Comparison of ENCODE assay signal across 28 cellular contexts in the genomic region with DNA sequence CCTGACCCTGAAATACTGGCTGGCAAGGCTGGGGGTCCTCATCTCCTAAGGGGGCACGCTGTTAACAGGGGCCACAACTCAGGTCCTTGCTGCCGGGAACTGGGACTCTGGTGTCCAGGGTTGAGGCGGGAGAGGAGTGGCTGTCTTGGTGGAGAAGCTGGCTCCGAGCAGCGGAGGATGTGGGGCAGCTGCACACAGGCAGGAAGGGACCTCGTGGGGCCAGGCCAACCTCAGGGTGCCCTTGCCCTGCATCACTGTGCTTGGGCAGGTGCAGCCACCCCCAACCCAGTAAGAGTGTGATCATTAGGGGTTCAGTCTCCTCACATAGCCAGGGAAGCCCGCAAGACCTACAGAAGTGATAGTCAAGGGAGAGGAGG. TPM values are rescaled to one million over a fixed set of nuclear protein-coding genes. Genes with fewer than 3 reads are reported as not detected.
DNase-seq lines count a peak whose midpoint lies in the region; ATAC-seq and TF ChIP-seq lines count a peak whose summit lies in the region.
"Had no signal": no experiment of that assay in that cellular context is flagged by ENCODE, and none has a peak within 500 bp of the region (broad histone marks: within the 10 kb centered on the region; RNA-seq: fewer than 3 reads in every experiment).

No MANE protein-coding gene starts in this region.

- ATAC-seq in left cardiac atrium (no peak), GM21390 (IDR thresholded peaks at IDR 0.05; ENCODE audit: unreplicated experiment) (no peak), GM21381 (IDR thresholded peaks at IDR 0.05; ENCODE audit: unreplicated experiment) (no peak)
- ATAC-seq: A549; CD8-positive, alpha-beta T cell; GM12878; Panc1 had no signal

- H3K4me1 ChIP-seq in left ventricle myocardium inferior, result no peaks in the 10 kb centered on the region
- H3K4me1 ChIP-seq: A549 had no signal

- intact Hi-C loops in left ventricle myocardium inferior (cut with micrococcal nuclease) (no loop called here), left cardiac atrium (cut with DNase I) (no loop called here), posterior vena cava (cut with DNase I) (loop anchor here in 1 of 2 donors (5.0 kb wide), 1 partner anchor 1380 kb away; no protein-coding TSS in a partner anchor)

- H3K27me3 ChIP-seq in left ventricle myocardium inferior (ENCODE audit: low read depth), result peaks cover 72% of the 10 kb centered on the region

- peaks cover 11% of the 10 kb centered on the region for H3K9me3 ChIP-seq in left ventricle myocardium inferior (replicated peaks)
- H3K9me3 ChIP-seq: A549 had no signal

- no peak for TF ChIP-seq CTCF in left ventricle myocardium inferior (IDR thresholded peaks at IDR 0.05; ENCODE audit: borderline replicate concordance)

- no peak overlapping the region for H3K4me3 ChIP-seq in left ventricle myocardium inferior
- H3K4me3 ChIP-seq: A549, GM12878, SK-N-MC had no signal

- H3K27ac ChIP-seq in left ventricle myocardium inferior (replicated peaks), result no peak overlapping the region
- H3K27ac ChIP-seq: A549, C4-2B, HL-60, KMS-11, RWPE1, SK-N-MC had no signal

- no peaks in the 10 kb centered on the region for H3K36me3 ChIP-seq in left ventricle myocardium inferior

- peak; percentile 9 for DNase-seq in left ventricle myocardium inferior
- no peak for DNase-seq in left cardiac atrium
- DNase-seq in ecto neural progenitor cell (ENCODE audit: low spot score), result peak; percentile 16
- DNase-seq in posterior vena cava (ENCODE audit: low spot score), result peak; percentile 73
- DNase-seq in activated CD4-positive, CD25-positive, alpha-beta regulatory T cell (lab: John Stamatoyannopoulos, UW), result no peak
- DNase-seq: AML-193; Caco-2; CD8-positive, alpha-beta T cell; NCI-H1048; NCI-H1417; NCI-H1694; NCI-H2029 treated with DMSO at 0.1 percent for 48 hours; NCI-H226; NCI-H510A; NCI-H69; SIG-M5 had no signal

RNA-seq across cellular contexts. Expression of gene PDE6B, which starts 12.6 kb away (rescaled TPM):
- total RNA-seq in left ventricle myocardium inferior, result 2.7 TPM
- total RNA-seq in left cardiac atrium, result 1 to 10 TPM; 4.7 to 5.2 TPM
- 1 to 10 TPM; 1.4 to 3.7 TPM for total RNA-seq in posterior vena cava
- total RNA-seq: Caco-2, H4, OCI-LY7 had no signal

RNA-seq across cellular contexts. Expression of gene TMEM271, which starts 36.6 kb away (rescaled TPM):
- not detected for total RNA-seq in left ventricle myocardium inferior
- total RNA-seq in left cardiac atrium, result not detected
- total RNA-seq in posterior vena cava, result not detected
- total RNA-seq: Caco-2; CD8-positive, alpha-beta T cell; GM12878; OCI-LY7 had no signal

Comparison
In these comparisons a context has a peak if more than half of its experiments do, and no peak if none do; other contexts are left out.
1. DNase-seq: peak in left ventricle myocardium inferior (single experiment), ecto neural progenitor cell (single experiment) and posterior vena cava (single experiment); none in left cardiac atrium (single experiment) and activated CD4-positive, CD25-positive, alpha-beta regulatory T cell (0 of 4).